Comparison of ENCODE assay signal across 1 cellular context in the genomic region with DNA sequence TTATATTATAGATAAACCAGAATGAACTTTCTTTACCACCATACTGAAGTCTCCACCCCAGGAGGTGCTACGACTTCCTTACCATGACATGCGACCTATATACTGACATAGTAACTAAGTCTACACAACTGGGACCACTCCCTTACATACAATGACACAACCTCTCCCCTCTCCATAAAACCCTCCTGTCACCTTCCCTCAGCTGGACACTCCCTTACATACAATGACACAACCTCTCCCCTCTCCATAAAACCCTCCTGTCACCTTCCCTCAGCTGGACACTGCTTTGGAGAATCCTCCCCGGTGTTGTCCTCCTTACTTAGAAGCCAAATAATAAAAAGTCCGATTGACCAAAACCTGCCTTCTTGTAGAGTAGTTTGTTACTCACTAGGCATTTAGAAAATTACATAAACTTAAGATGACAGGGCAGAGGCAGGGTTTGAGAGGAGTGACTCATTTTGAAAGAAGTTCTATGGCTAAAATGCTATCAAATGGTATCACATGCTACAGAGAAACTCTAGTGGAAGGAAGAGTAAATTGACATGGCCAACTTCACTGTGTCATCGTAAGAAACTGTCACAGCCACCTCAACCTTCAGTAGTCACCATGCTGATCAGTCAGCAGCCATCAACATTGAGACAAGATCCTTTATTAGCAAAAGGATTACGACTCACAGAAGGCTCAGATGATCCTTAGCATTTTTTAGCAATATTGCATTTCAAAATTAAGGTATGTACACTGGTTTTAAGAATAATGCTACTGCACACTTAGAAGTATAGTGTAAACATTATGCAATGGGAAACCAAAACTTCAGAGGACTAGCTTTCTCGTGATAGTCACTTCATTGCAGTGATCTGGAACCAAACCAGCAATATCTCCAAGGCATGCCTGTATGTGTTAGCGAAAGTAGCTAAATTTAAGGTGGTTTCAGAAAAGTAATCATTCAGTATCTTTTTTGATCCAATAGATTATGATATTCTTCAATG.
TF ChIP-seq lines count a peak whose summit lies in the region.

No MANE protein-coding gene starts in this region.

TF ChIP-seq in GM12878, 131 proteins besides CTCF, POLR2A, EP300 and RAD21 (continues in another document):
- TF ChIP-seq TCF7 (IDR thresholded peaks at IDR 0.05; ENCODE audit: borderline replicate concordance) (no peak), PAX5 (IDR thresholded peaks at IDR 0.05; ENCODE audit: borderline replicate concordance, low read depth, low read length) (no peak), STAT1 (conservative IDR thresholded peaks at IDR 0.05) (no peak), IKZF2 (IDR thresholded peaks at IDR 0.05) (no peak), ZBTB33 (IDR thresholded peaks at IDR 0.05) (no peak), SREBF2 (IDR thresholded peaks at IDR 0.05; ENCODE audit: low read length) (no peak), MEF2B (IDR thresholded peaks at IDR 0.05; ENCODE audit: partially characterized antibody, poor library complexity, severe bottlenecking) (no peak), CREB1 (IDR thresholded peaks at IDR 0.05; ENCODE audit: low read depth) (no peak), EZH2 (IDR thresholded peaks at IDR 0.05; ENCODE audit: borderline replicate concordance, control insufficient read depth, low read depth, low read length) (no peak), SPI1 (IDR thresholded peaks at IDR 0.05; ENCODE audit: borderline replicate concordance, insufficient read depth, low read depth, low read length) (no peak), SMARCA5 (IDR thresholded peaks at IDR 0.05) (no peak), JUNB (IDR thresholded peaks at IDR 0.05) (peak; percentile 88), GATAD2B (conservative IDR thresholded peaks at IDR 0.05; ENCODE audit: low read depth) (no peak), SMAD1 (IDR thresholded peaks at IDR 0.05; ENCODE audit: low read depth, partially characterized antibody) (no peak), BACH1 (IDR thresholded peaks at IDR 0.05; ENCODE audit: borderline replicate concordance) (no peak), ETV6 (conservative IDR thresholded peaks at IDR 0.05 in 1 of 2, IDR thresholded peaks at IDR 0.05 in 1 of 2; ENCODE audit: borderline replicate concordance in 1 of 2, low read depth in 1 of 2) (no peak), SIX5 (IDR thresholded peaks at IDR 0.05; ENCODE audit: low read depth, low read length, severe bottlenecking) (no peak), RUNX3 (IDR thresholded peaks at IDR 0.05; ENCODE audit: low read length) (peak; percentile 36; the same call in 1 of the 2 replicates), MTA2 (IDR thresholded peaks at IDR 0.05; ENCODE audit: low read depth) (no peak), BHLHE40 (IDR thresholded peaks at IDR 0.05; ENCODE audit: borderline replicate concordance in 1 of 2, low read depth in 2 of 2, low read length in 1 of 2) (no peak), SREBF1 (IDR thresholded peaks at IDR 0.05; ENCODE audit: low read length) (no peak), ATF2 (IDR thresholded peaks at IDR 0.05; ENCODE audit: low read length) (no peak), STAT3 (IDR thresholded peaks at IDR 0.05; ENCODE audit: low read depth, low read length) (no peak), RELA (IDR thresholded peaks at IDR 0.05; ENCODE audit: borderline replicate concordance, partially characterized antibody) (no peak), SUPT20H (IDR thresholded peaks at IDR 0.05; ENCODE audit: borderline replicate concordance, control insufficient read depth, low read depth, low read length) (no peak), ZNF622 (IDR thresholded peaks at IDR 0.05) (no peak), POLR2AphosphoS5 (IDR thresholded peaks at IDR 0.05; ENCODE audit: low read length) (no peak), CHD2 (IDR thresholded peaks at IDR 0.05; ENCODE audit: borderline replicate concordance, low read depth, low read length) (no peak), USF2 (IDR thresholded peaks at IDR 0.05; ENCODE audit: borderline replicate concordance, low read depth, low read length) (no peak), LARP7 (IDR thresholded peaks at IDR 0.05) (no peak), ZNF687 (IDR thresholded peaks at IDR 0.05) (peak; percentile 17; the same call in 1 of the 2 replicates), ZNF24 (IDR thresholded peaks at IDR 0.05) (peak; percentile 92), KAT2A (conservative IDR thresholded peaks at IDR 0.05; ENCODE audit: control insufficient read depth, low read depth, low read length) (no peak), ZBED1 (IDR thresholded peaks at IDR 0.05; ENCODE audit: borderline replicate concordance) (no peak), SRF (IDR thresholded peaks at IDR 0.05; ENCODE audit: low read depth in 2 of 2, low read length in 2 of 2) (no peak), PML (IDR thresholded peaks at IDR 0.05; ENCODE audit: low read length) (no peak), ZNF592 (IDR thresholded peaks at IDR 0.05) (no peak), POLR2AphosphoS2 (IDR thresholded peaks at IDR 0.05; ENCODE audit: low read depth, low read length) (no peak), JUND (IDR thresholded peaks at IDR 0.05; ENCODE audit: low read depth, low read length) (0 out of 2 replicates have a peak, but pooled peaks have one; percentile 57)
- TF ChIP-seq, protein P1, sequence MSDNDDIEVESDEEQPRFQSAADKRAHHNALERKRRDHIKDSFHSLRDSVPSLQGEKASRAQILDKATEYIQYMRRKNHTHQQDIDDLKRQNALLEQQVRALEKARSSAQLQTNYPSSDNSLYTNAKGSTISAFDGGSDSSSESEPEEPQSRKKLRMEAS (IDR thresholded peaks at IDR 0.05; ENCODE audit: low read depth, low read length): no peak
- TF ChIP-seq, protein P2, sequence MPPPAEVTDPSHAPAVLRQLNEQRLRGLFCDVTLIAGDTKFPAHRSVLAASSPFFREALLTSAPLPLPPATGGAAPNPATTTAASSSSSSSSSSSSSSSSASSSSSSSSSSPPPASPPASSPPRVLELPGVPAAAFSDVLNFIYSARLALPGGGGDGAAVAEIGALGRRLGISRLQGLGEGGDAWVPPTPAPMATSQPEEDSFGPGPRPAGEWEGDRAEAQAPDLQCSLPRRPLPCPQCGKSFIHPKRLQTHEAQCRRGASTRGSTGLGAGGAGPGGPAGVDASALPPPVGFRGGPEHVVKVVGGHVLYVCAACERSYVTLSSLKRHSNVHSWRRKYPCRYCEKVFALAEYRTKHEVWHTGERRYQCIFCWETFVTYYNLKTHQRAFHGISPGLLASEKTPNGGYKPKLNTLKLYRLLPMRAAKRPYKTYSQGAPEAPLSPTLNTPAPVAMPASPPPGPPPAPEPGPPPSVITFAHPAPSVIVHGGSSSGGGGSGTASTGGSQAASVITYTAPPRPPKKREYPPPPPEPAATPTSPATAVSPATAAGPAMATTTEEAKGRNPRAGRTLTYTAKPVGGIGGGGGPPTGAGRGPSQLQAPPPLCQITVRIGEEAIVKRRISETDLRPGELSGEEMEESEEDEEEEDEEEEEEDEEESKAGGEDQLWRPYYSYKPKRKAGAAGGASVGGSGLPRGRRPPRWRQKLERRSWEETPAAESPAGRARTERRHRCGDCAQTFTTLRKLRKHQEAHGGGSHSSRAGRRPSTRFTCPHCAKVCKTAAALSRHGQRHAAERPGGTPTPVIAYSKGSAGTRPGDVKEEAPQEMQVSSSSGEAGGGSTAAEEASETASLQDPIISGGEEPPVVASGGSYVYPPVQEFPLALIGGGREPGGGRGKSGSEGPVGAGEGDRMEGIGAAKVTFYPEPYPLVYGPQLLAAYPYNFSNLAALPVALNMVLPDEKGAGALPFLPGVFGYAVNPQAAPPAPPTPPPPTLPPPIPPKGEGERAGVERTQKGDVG (CRISPR knock-in tag; IDR thresholded peaks at IDR 0.05): no peak
- TF ChIP-seq, protein P3, sequence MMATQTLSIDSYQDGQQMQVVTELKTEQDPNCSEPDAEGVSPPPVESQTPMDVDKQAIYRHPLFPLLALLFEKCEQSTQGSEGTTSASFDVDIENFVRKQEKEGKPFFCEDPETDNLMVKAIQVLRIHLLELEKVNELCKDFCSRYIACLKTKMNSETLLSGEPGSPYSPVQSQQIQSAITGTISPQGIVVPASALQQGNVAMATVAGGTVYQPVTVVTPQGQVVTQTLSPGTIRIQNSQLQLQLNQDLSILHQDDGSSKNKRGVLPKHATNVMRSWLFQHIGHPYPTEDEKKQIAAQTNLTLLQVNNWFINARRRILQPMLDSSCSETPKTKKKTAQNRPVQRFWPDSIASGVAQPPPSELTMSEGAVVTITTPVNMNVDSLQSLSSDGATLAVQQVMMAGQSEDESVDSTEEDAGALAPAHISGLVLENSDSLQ (IDR thresholded peaks at IDR 0.05): peak; percentile 53
